Comparison of ENCODE assay signal across 8 cellular contexts in the genomic region with DNA sequence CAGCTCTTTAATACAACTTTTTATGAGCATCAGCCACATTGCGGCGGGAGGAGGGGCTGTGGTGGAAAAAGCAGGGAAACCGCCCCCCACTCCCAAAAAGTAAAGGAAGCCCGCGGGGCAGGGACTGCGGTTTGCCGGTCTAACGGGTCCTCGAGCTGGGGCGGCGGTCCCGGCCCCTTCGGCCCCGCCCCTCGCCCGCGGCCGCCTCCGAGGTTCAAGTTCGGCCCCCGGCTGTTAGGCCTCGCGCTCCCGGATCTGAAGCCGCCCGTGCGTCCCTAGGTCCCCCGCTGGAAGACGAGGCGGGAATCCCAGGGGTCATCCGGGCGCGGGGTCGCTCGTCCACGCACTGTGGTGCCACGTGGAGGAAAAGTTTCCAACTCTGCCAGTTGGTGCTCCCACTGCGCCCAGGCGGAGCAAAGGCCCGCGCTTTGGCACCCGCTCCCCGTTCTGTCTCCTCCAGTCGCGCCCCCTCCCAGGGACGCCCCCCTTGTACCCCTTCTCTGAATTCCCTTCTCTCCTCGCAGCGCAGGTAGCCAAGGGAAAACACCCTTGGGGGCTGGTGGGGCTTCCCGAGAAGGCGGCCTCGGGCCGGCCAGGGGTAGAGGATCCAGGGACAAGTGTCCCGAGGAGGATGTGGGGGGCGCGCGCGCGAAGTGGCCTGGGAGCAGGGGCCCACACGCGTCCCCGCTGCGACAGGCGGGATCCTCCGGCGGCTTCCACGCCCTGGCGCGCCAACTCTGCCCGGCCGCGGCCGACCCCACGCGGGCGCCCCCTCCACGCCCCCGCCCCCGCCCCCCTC. TPM values are rescaled to one million over a fixed set of nuclear protein-coding genes. Genes with fewer than 3 reads are reported as not detected.
A peak's percentile ranks its signal among the peaks of the same experiment; 100 is the strongest.
DNase-seq lines count a peak whose midpoint lies in the region; ATAC-seq and TF ChIP-seq lines count a peak whose summit lies in the region.

No MANE protein-coding gene starts in this region.

- H4K91ac ChIP-seq in mesenchymal stem cell (ENCODE audit: low read length): peak overlapping the region; percentile 70

- no peak overlapping the region for H3K23ac ChIP-seq in mesenchymal stem cell (ENCODE audit: low read length in 2 of 2)

- no peak overlapping the region for H2BK12ac ChIP-seq in mesenchymal stem cell (ENCODE audit: low read length in 2 of 2)

- TF ChIP-seq CTCF in GM06990 (IDR thresholded peaks at IDR 0.05; ENCODE audit: insufficient read depth, low read length, poor library complexity, severe bottlenecking): no peak
- no peak for TF ChIP-seq CTCF in MM.1S (IDR thresholded peaks at IDR 0.05; ENCODE audit: low read length)
- peak; percentile 13 for TF ChIP-seq CTCF in chondrocyte (IDR thresholded peaks at IDR 0.05)
- TF ChIP-seq CTCF in tibial artery (IDR thresholded peaks at IDR 0.05): no peak

- peak overlapping the region; percentile 84 for H2AFZ ChIP-seq in MM.1S (ENCODE audit: low read length)
- peak overlapping the region; percentile 30 for H2AFZ ChIP-seq in mesenchymal stem cell (ENCODE audit: low read depth, low read length)

- peak overlapping the region; percentile 61 for H3K4me3 ChIP-seq in GM06990 (replicated peaks; ENCODE audit: low read depth, low read length)
- peak overlapping the region; percentile 54 for H3K4me3 ChIP-seq in MM.1S (ENCODE audit: low read length)
- H3K4me3 ChIP-seq in mesenchymal stem cell (ENCODE audit: insufficient read depth in 1 of 2, low read depth in 1 of 2, low read length in 2 of 2): peak overlapping the region; percentile 82 to 91
- peak overlapping the region; percentile 75 to 78 for H3K4me3 ChIP-seq in tibial artery

- H3K36me3 Mint-ChIP-seq in chondrocyte (ENCODE audit: low read depth): no peaks in the 10 kb centered on the region

- no peaks in the 10 kb centered on the region for H3K27me3 Mint-ChIP-seq in chondrocyte (ENCODE audit: low read depth)

- in situ Hi-C loops in G401 (cut with HindIII; ENCODE audit: low sequenced_read_pairs): no loop called here

- peak overlapping the region; percentile 61 for H4K8ac ChIP-seq in mesenchymal stem cell (ENCODE audit: low read length)

- H3K27ac ChIP-seq in MM.1S (ENCODE audit: low read length) (no peak overlapping the region), mesenchymal stem cell (ENCODE audit: low read length, poor library complexity, severe bottlenecking) (peak overlapping the region; percentile 58), tibial artery (peak overlapping the region; percentile 78 to 86)

- H3K27me3 ChIP-seq in GM06990 (replicated peaks; ENCODE audit: control insufficient read depth, insufficient read depth, low read length): no peaks in the 10 kb centered on the region
- H3K27me3 ChIP-seq in MM.1S (replicated peaks; ENCODE audit: insufficient read depth, low read length): no peaks in the 10 kb centered on the region; the same call in 1 of the 2 replicates
- H3K27me3 ChIP-seq in mesenchymal stem cell (ENCODE audit: control insufficient read depth in 1 of 2, insufficient read depth in 1 of 2, low read length in 2 of 2): no peaks in the 10 kb centered on the region
- H3K27me3 ChIP-seq in tibial artery: no peaks in the 10 kb centered on the region

- H3K4me1 Mint-ChIP-seq in chondrocyte (ENCODE audit: low read depth): peaks cover 13% of the 10 kb centered on the region

- intact Hi-C loops in tibial artery (cut with DNase I; ENCODE audit: low total_unique reads): no loop called here

- H3F3A ChIP-seq in MM.1S (ENCODE audit: insufficient read depth, low read length): peaks cover 14% of the 10 kb centered on the region; the same call in 1 of the 2 replicates

- H3K79me2 ChIP-seq in MM.1S (ENCODE audit: low read length): no peaks in the 10 kb centered on the region

- H3K4me1 ChIP-seq in MM.1S (ENCODE audit: low read length) (no peaks in the 10 kb centered on the region), mesenchymal stem cell (ENCODE audit: control insufficient read depth, insufficient read depth, low read depth, low read length) (peaks cover 6% of the 10 kb centered on the region), tibial artery (peaks cover 0 to 40% (median 12%) of the 10 kb centered on the region in 4 donors)

- H4K20me1 ChIP-seq in MM.1S (ENCODE audit: insufficient read depth, low read length): no peaks in the 10 kb centered on the region

- no peaks in the 10 kb centered on the region for H3K9me3 Mint-ChIP-seq in chondrocyte (ENCODE audit: low read depth)

- H3K27ac Mint-ChIP-seq in chondrocyte (ENCODE audit: unreplicated experiment): no peak overlapping the region

- H3K4me2 ChIP-seq in MM.1S (ENCODE audit: low read depth, low read length) (peak overlapping the region; percentile 66), mesenchymal stem cell (ENCODE audit: low read length, poor library complexity, severe bottlenecking) (peak overlapping the region; percentile 87)

- H3K4me3 Mint-ChIP-seq in chondrocyte (ENCODE audit: unreplicated experiment): peak overlapping the region; percentile 67

- 1% methylated on average over 47 of the region's 78 CpGs for WGBS in mesenchymal stem cell

- no peak overlapping the region for H2BK5ac ChIP-seq in mesenchymal stem cell (ENCODE audit: low read depth, low read length, poor library complexity, severe bottlenecking)

- no peaks in the 10 kb centered on the region for H3K9me2 ChIP-seq in MM.1S (replicated peaks; ENCODE audit: insufficient read depth, low read length)

- H3K36me3 ChIP-seq in GM06990 (ENCODE audit: control insufficient read depth, insufficient read depth, low read length) (no peaks in the 10 kb centered on the region), MM.1S (replicated peaks; ENCODE audit: insufficient read depth, low read length) (no peaks in the 10 kb centered on the region), mesenchymal stem cell (ENCODE audit: control insufficient read depth in 1 of 2, insufficient read depth in 2 of 2, low read depth in 1 of 2, low read length in 2 of 2) (no peaks in the 10 kb centered on the region), tibial artery (no peaks in the 10 kb centered on the region)

- H3K4ac ChIP-seq in mesenchymal stem cell (ENCODE audit: low read depth in 1 of 2, low read length in 2 of 2): no peak overlapping the region

- H3K14ac ChIP-seq in mesenchymal stem cell (ENCODE audit: low read length in 2 of 2): no peak overlapping the region

- H2AK5ac ChIP-seq in mesenchymal stem cell (ENCODE audit: low read length, severe bottlenecking): no peak overlapping the region

- peak overlapping the region in 1 of 2 experiments; percentile 48 for H3K18ac ChIP-seq in mesenchymal stem cell (ENCODE audit: low read depth in 1 of 2, low read length in 2 of 2)

- no peak overlapping the region for H2BK120ac ChIP-seq in mesenchymal stem cell (ENCODE audit: low read depth, low read length)

- H3K9me3 ChIP-seq in MM.1S (replicated peaks; ENCODE audit: insufficient read depth, low read length) (no peaks in the 10 kb centered on the region), mesenchymal stem cell (ENCODE audit: control insufficient read depth, low read length) (no peaks in the 10 kb centered on the region), tibial artery (no peaks in the 10 kb centered on the region)

- peak; percentile 15 for ATAC-seq in GM21737 (IDR thresholded peaks at IDR 0.05; ENCODE audit: unreplicated experiment)

- peaks cover 15% of the 10 kb centered on the region for H3K79me1 ChIP-seq in mesenchymal stem cell (replicated peaks; ENCODE audit: low read length, poor library complexity, severe bottlenecking)

- DNase-seq in GM06990 (ENCODE audit: extremely low read depth, insufficient read length) (peak; percentile 59), MM.1S (no peak), chondrocyte (ENCODE audit: low spot score) (peak; percentile 93), mesenchymal stem cell (peak; percentile 21), tibial artery (peak; percentile 46 to 64), G401 (ENCODE audit: low spot score) (no peak), NCI-H2196 treated with DMSO at 0.1 percent for 48 hours (lab: John Stamatoyannopoulos, UW; ENCODE audit: unreplicated experiment) (no peak)

- peak overlapping the region; percentile 21; the same call in 1 of the 2 replicates for H3K9ac ChIP-seq in MM.1S (ENCODE audit: low read length)
- peak overlapping the region; percentile 87 for H3K9ac ChIP-seq in mesenchymal stem cell (ENCODE audit: low read length)

- H2BK15ac ChIP-seq in mesenchymal stem cell (ENCODE audit: low read depth, poor library complexity, severe bottlenecking): no peak overlapping the region

RNA-seq across cellular contexts. Expression of a gene that starts 0.8 kb away (rescaled TPM):
- total RNA-seq in chondrocyte: 31.5 to 69.2 TPM (median 40.8 TPM) in 3 replicates
- 4.4 TPM for polyA plus RNA-seq in mesenchymal stem cell (2013, experiment 1 of 2)
- 3.9 TPM for polyA plus RNA-seq in mesenchymal stem cell (2013, experiment 2 of 2)
- total RNA-seq in G401 (2014; rRNA removed; shearing (Covaris generic)): 0.06 and 4.4 TPM in 2 replicates

Comparison
In these comparisons a context has a peak if more than half of its experiments do, and no peak if none do; other contexts are left out.
1. DNase-seq: peak in GM06990 (single experiment), chondrocyte (single experiment), mesenchymal stem cell (single experiment) and tibial artery (2 of 2); none in MM.1S (single experiment), G401 (single experiment) and NCI-H2196 treated with DMSO at 0.1 percent for 48 hours (single experiment).
2. Peak in every context shown above with its lines, with median percentiles within 50 percentile points of each other: H3K4me3 ChIP-seq.